In genomic region chr7:64997927-64998391, GRCh38 we compare ENCODE assay signal across 10 cellular contexts. TPM values are rescaled to one million over a fixed set of nuclear protein-coding genes. Genes with fewer than 3 reads are reported as not detected.
A peak's percentile ranks its signal among the peaks of the same experiment; 100 is the strongest.
DNase-seq lines count a peak whose midpoint lies in the region; TF ChIP-seq lines count a peak whose summit lies in the region.
"Had no signal": no experiment of that assay in that cellular context is flagged by ENCODE, and none has a peak within 500 bp of the region (broad histone marks: within the 10 kb centered on the region; RNA-seq: fewer than 3 reads in every experiment).

No MANE protein-coding gene starts in this region.

- H3K27ac Mint-ChIP-seq in activated CD4-positive, alpha-beta memory T cell treated with anti-CD3 and anti-CD28 coated beads, Interleukin-2, amount 10 ng/mL, durations not matched to agents 7 days and 5 days, result no peak overlapping the region

- H3K9me3 ChIP-seq in sigmoid colon, result peaks cover 0 to 21% (median 0%) of the 10 kb centered on the region in 4 donors

- peak; percentile 22 for DNase-seq in H7
- DNase-seq in NCI-H748 treated with DMSO at 0.1 percent for 48 hours (lab: John Stamatoyannopoulos, UW), result peak; percentile 13
- DNase-seq in fibroblast of peridontal ligament (ENCODE audit: extremely low read depth), result peak; percentile 10
- DNase-seq in sigmoid colon, result peak; percentile 73
- no peak for DNase-seq in NCI-H1092 (lab: John Stamatoyannopoulos, UW)
- DNase-seq in GDM1 (lab: John Stamatoyannopoulos, UW), result no peak
- no peak for DNase-seq in OCI-M2 (lab: John Stamatoyannopoulos, UW; ENCODE audit: unreplicated experiment)
- DNase-seq in activated CD4-positive, alpha-beta memory T cell treated with anti-CD3 and anti-CD28 coated beads, Interleukin-2, amount 10 ng/mL, durations not matched to agents 7 days and 5 days, result no peak
- DNase-seq: DMS153, NCI-H82 had no signal

- no peak overlapping the region for H3K4me3 Mint-ChIP-seq in activated CD4-positive, alpha-beta memory T cell treated with anti-CD3 and anti-CD28 coated beads, Interleukin-2, amount 10 ng/mL, durations not matched to agents 7 days and 5 days

- H3K27me3 ChIP-seq in H7 (ENCODE audit: control insufficient read depth, insufficient read depth, low read length) (no peaks in the 10 kb centered on the region), sigmoid colon (no peaks in the 10 kb centered on the region)

- CTCF ChIA-PET in activated CD4-positive, alpha-beta memory T cell treated with anti-CD3 and anti-CD28 coated beads, Interleukin-2, amount 10 ng/mL, durations not matched to agents 7 days and 5 days (lab: Charles Lee), result no interaction called here

- peaks cover 57% of the 10 kb centered on the region for H3K9me3 Mint-ChIP-seq in activated CD4-positive, alpha-beta memory T cell treated with anti-CD3 and anti-CD28 coated beads, Interleukin-2, amount 10 ng/mL, durations not matched to agents 7 days and 5 days

- peaks cover 61% of the 10 kb centered on the region for H3K36me3 Mint-ChIP-seq in activated CD4-positive, alpha-beta memory T cell treated with anti-CD3 and anti-CD28 coated beads, Interleukin-2, amount 10 ng/mL, durations not matched to agents 7 days and 5 days (ENCODE audit: low read depth)

- H3K4me3 ChIP-seq in H7 (ENCODE audit: insufficient read depth, low read depth, low read length) (no peak overlapping the region), sigmoid colon (peak overlapping the region in 1 of 4 donors; percentile 3)

- peak overlapping the region in 3 of 4 donors; percentile 59 to 75 (median 71) for H3K27ac ChIP-seq in sigmoid colon

- peaks cover 0 to 12% (median 6%) of the 10 kb centered on the region in 4 donors for H3K4me1 ChIP-seq in sigmoid colon

- peaks cover 1% of the 10 kb centered on the region for H3K4me1 Mint-ChIP-seq in activated CD4-positive, alpha-beta memory T cell treated with anti-CD3 and anti-CD28 coated beads, Interleukin-2, amount 10 ng/mL, durations not matched to agents 7 days and 5 days

- TF ChIP-seq EP300 in sigmoid colon (IDR thresholded peaks at IDR 0.05), result no peak

- H3K36me3 ChIP-seq in H7 (replicated peaks; ENCODE audit: control insufficient read depth, insufficient read depth, low read length), result no peaks in the 10 kb centered on the region
- peaks cover 0 to 4% (median under 1%) of the 10 kb centered on the region in 4 donors for H3K36me3 ChIP-seq in sigmoid colon

- H3K27me3 Mint-ChIP-seq in activated CD4-positive, alpha-beta memory T cell treated with anti-CD3 and anti-CD28 coated beads, Interleukin-2, amount 10 ng/mL, durations not matched to agents 7 days and 5 days, result no peaks in the 10 kb centered on the region

- intact Hi-C loops in sigmoid colon (cut with DNase I), result loop anchor here (2.0 kb wide), 1 partner anchor 41 kb away; no protein-coding TSS in a partner anchor

- no peak for TF ChIP-seq CTCF in sigmoid colon (IDR thresholded peaks at IDR 0.05)

- TF ChIP-seq POLR2A in sigmoid colon (IDR thresholded peaks at IDR 0.05), result no peak

- POLR2A ChIA-PET in activated CD4-positive, alpha-beta memory T cell treated with anti-CD3 and anti-CD28 coated beads, Interleukin-2, amount 10 ng/mL, durations not matched to agents 7 days and 5 days (lab: Charles Lee), result interaction anchor here (1.1 kb wide), 1 partner anchor 8 kb away, joined by 4 read pairs; the partner anchor contains the start of gene ERV3-1

- 85 to 89% methylated on average over 8 of the region's 8 CpGs for WGBS in sigmoid colon, 2 donors

RNA-seq across cellular contexts. Expression of gene ZNF117, which starts 7.1 kb away (rescaled TPM):
- total RNA-seq in H7 (2014; rRNA removed; shearing (Covaris generic)), result 1.7 and 3.8 TPM in 2 replicates
- 10 to 100 TPM in 2 of 4 donors, 1 to 10 TPM in 2; 7.3 to 19.1 (median 9.2) TPM for total RNA-seq in sigmoid colon
- 1 to 10 TPM in 2 of 3 donors, under 1 TPM in 1; 0.69 to 2.2 (median 1.2) TPM for polyA plus RNA-seq in sigmoid colon
- 1 to 10 TPM; 4.3 to 4.6 TPM for total RNA-seq in activated CD4-positive, alpha-beta memory T cell treated with anti-CD3 and anti-CD28 coated beads, Interleukin-2, amount 10 ng/mL, durations not matched to agents 7 days and 5 days

RNA-seq across cellular contexts. Expression of gene ERV3-1, which starts 8.5 kb away (rescaled TPM):
- 5.0 and 5.5 TPM in 2 replicates for total RNA-seq in H7 (2014; rRNA removed; shearing (Covaris generic))
- 10 to 100 TPM in 3 of 4 donors, 1 to 10 TPM in 1; 9.6 to 19.1 (median 14.7) TPM for total RNA-seq in sigmoid colon
- polyA plus RNA-seq in sigmoid colon, result 1 to 10 TPM in 1 of 3 donors, under 1 TPM in 2; 0.60 to 4.9 (median 0.69) TPM
- total RNA-seq in activated CD4-positive, alpha-beta memory T cell treated with anti-CD3 and anti-CD28 coated beads, Interleukin-2, amount 10 ng/mL, durations not matched to agents 7 days and 5 days, result 10 to 100 TPM in 1 of 2 experiments, 1 to 10 TPM in 1; 9.6 to 14.4 TPM

Comparison
In these comparisons a context has a peak if more than half of its experiments do, and no peak if none do; other contexts are left out.
1. DNase-seq: peak in H7 (single experiment), NCI-H748 treated with DMSO at 0.1 percent for 48 hours (single experiment), fibroblast of peridontal ligament (single experiment) and sigmoid colon (single experiment); none in NCI-H1092 (single experiment), GDM1 (single experiment), OCI-M2 (single experiment) and activated CD4-positive, alpha-beta memory T cell treated with anti-CD3 and anti-CD28 coated beads, Interleukin-2, amount 10 ng/mL, durations not matched to agents 7 days and 5 days (single experiment).